Comparison of ENCODE assay signal across 11 cellular contexts in the genomic region with DNA sequence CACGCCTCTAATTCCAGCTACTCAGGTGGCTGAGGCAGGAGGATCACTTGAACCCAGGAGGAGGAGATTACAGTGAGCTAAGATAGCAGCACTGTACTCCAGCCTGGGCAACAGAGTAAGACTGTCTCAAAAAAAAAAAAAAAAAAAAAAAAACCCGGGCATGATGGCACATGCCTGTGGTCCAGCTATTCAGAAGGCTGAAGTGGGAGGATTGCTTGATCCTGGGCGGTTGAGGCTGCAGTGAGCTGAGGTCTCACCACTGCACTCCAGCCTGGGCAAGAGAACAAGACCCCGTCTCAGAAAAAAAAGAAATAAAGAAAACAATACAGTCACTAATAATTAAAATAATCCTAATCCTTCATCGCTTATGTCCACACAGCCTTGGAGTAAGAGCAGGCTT.
DNase-seq lines count a peak whose midpoint lies in the region; ATAC-seq, FAIRE-seq and TF ChIP-seq lines count a peak whose summit lies in the region.
"Had no signal": no experiment of that assay in that cellular context is flagged by ENCODE, and none has a peak within 500 bp of the region (broad histone marks: within the 10 kb centered on the region; RNA-seq: fewer than 3 reads in every experiment).

No MANE protein-coding gene starts in this region.

- DNase-seq in keratinocyte (ENCODE audit: low read depth, low spot score) (no peak), OCI-M2 (lab: John Stamatoyannopoulos, UW; ENCODE audit: unreplicated experiment) (no peak), SK-N-DZ (ENCODE audit: low spot score) (no peak)
- DNase-seq: activated CD8-positive, alpha-beta T cell treated with anti-CD3 and anti-CD28 coated beads, Interleukin-2, amount 10 ng/mL, durations not matched to agents 7 days and 5 days; activated naive CD4-positive, alpha-beta T cell treated with Interleukin-2 at 50 U/mL for 16 hours had no signal

- H2AFZ ChIP-seq in keratinocyte (ENCODE audit: control insufficient read depth, low read length): no peak overlapping the region

- ATAC-seq in HG02884 (IDR thresholded peaks at IDR 0.05; ENCODE audit: unreplicated experiment) (no peak), GM19467 (IDR thresholded peaks at IDR 0.05; ENCODE audit: unreplicated experiment) (no peak)
- ATAC-seq: activated CD8-positive, alpha-beta T cell treated with anti-CD3 and anti-CD28 coated beads, Interleukin-2, amount 10 ng/mL, durations not matched to agents 7 days and 5 days had no signal

- H3K27me3 ChIP-seq in keratinocyte (ENCODE audit: control insufficient read depth, extremely low read depth, insufficient read depth, low read length) (no peaks in the 10 kb centered on the region), skeletal muscle satellite cell (ENCODE audit: control insufficient read depth, insufficient read depth, low read length) (no peaks in the 10 kb centered on the region)

- no peaks in the 10 kb centered on the region for H3K9me1 ChIP-seq in keratinocyte (ENCODE audit: control insufficient read depth, extremely low read depth, insufficient read depth, low read length)

- H3K4me3 ChIP-seq in HEK293 (ENCODE audit: low read depth, low read length) (no peak overlapping the region), keratinocyte (ENCODE audit: control insufficient read depth in 2 of 3, extremely low read depth in 1 of 3, insufficient read depth in 2 of 3, low read depth in 1 of 3, low read length in 3 of 3) (no peak overlapping the region), skeletal muscle satellite cell (ENCODE audit: low read length) (no peak overlapping the region)

- dilution Hi-C loops in keratinocyte (cut with MboI; ENCODE audit: extremely low pct_ligation_motif_present, low sequenced_read_pairs): no loop called here

- H3K79me2 ChIP-seq in keratinocyte (ENCODE audit: control insufficient read depth, insufficient read depth, low read length): peaks cover 76% of the 10 kb centered on the region

- H3K4me1 ChIP-seq in HEK293 (ENCODE audit: control insufficient read depth, insufficient read depth, low read length) (peaks cover 10% of the 10 kb centered on the region), keratinocyte (ENCODE audit: control insufficient read depth, extremely low read depth, insufficient read depth, low read length) (peaks cover 64% of the 10 kb centered on the region), skeletal muscle satellite cell (ENCODE audit: control insufficient read depth, insufficient read depth, low read length) (peaks cover 83% of the 10 kb centered on the region)

- H3K27ac ChIP-seq in HEK293 (ENCODE audit: extremely low read depth, low read depth, low read length) (no peak overlapping the region), angular gyrus (ENCODE audit: low read depth, low read length) (peak overlapping the region; percentile 90), keratinocyte (ENCODE audit: control insufficient read depth, insufficient read depth, low read length) (peak overlapping the region; percentile 28)

- H3K4me2 ChIP-seq in keratinocyte (ENCODE audit: control insufficient read depth, extremely low read depth, insufficient read depth, low read depth, low read length): no peak overlapping the region
- peak overlapping the region; percentile 69 for H3K4me2 ChIP-seq in skeletal muscle satellite cell (ENCODE audit: low read length)

- no peak overlapping the region for H3K9ac ChIP-seq in keratinocyte (ENCODE audit: control insufficient read depth, extremely low read depth, insufficient read depth, low read length)
- H3K9ac ChIP-seq in skeletal muscle satellite cell (ENCODE audit: low read depth, low read length): peak overlapping the region; percentile 55

- CTCF ChIA-PET in HEK293 (lab: Yijun Ruan, JAX): interaction anchor here (0.6 to 0.7 kb wide), 2 partner anchors 10 to 12 kb away, joined by 3 read pairs; no protein-coding TSS in a partner anchor

- no peaks in the 10 kb centered on the region for H4K20me1 ChIP-seq in keratinocyte (ENCODE audit: control insufficient read depth, extremely low read depth, insufficient read depth, low read length)

- POLR2A ChIA-PET in HEK293 (lab: Yijun Ruan, JAX): no interaction called here

- H3K36me3 ChIP-seq in HEK293 (ENCODE audit: control insufficient read depth in 2 of 2, insufficient read depth in 1 of 2, low read length in 2 of 2): no peaks in the 10 kb centered on the region
- peaks cover 5 to 14% of the 10 kb centered on the region in 2 experiments for H3K36me3 ChIP-seq in keratinocyte (ENCODE audit: control insufficient read depth in 2 of 2, extremely low read depth in 1 of 2, insufficient read depth in 2 of 2, low read length in 2 of 2)
- H3K36me3 ChIP-seq in skeletal muscle satellite cell (ENCODE audit: insufficient read depth, low read length): peaks cover 6% of the 10 kb centered on the region

- FAIRE-seq in keratinocyte (lab: Jason Lieb, UNC): no peak
- FAIRE-seq: small intestine had no signal

- H3K9me3 ChIP-seq in HEK293 (ENCODE audit: control insufficient read depth, insufficient read depth, low read depth, low read length): no peaks in the 10 kb centered on the region
- H3K9me3 ChIP-seq in keratinocyte (ENCODE audit: control insufficient read depth, low read depth, low read length): no peaks in the 10 kb centered on the region
- no peaks in the 10 kb centered on the region for H3K9me3 ChIP-seq in skeletal muscle satellite cell (replicated peaks; ENCODE audit: low read length)

- TF ChIP-seq CTCF in HEK293 (tag by site-specific recombination; IDR thresholded peaks at IDR 0.05) (no peak), keratinocyte (optimal IDR thresholded peaks at IDR 0.05 in 1 of 3, IDR thresholded peaks at IDR 0.05 in 1 of 3, conservative IDR thresholded peaks at IDR 0.05 in 1 of 3; ENCODE audit: extremely low read depth in 1 of 3, insufficient read depth in 2 of 3, low read length in 3 of 3) (no peak)

TF ChIP-seq in HEK293, 187 proteins besides CTCF, POLR2A, EP300 and RAD21:
- no peak for TF ChIP-seq ZNF112 (tag by site-specific recombination; IDR thresholded peaks at IDR 0.05)
- TF ChIP-seq, protein P1, sequence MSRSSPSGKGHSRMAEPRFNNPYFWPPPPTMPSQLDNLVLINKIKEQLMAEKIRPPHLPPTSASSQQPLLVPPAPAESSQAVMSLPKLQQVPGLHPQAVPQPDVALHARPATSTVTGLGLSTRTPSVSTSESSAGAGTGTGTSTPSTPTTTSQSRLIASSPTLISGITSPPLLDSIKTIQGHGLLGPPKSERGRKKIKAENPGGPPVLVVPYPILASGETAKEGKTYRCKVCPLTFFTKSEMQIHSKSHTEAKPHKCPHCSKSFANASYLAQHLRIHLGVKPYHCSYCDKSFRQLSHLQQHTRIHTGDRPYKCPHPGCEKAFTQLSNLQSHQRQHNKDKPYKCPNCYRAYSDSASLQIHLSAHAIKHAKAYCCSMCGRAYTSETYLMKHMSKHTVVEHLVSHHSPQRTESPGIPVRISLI (tag by site-specific recombination; IDR thresholded peaks at IDR 0.05): peak; percentile 60; the same call in 1 of the 2 replicates
